ENCODE assay signal across 30 cellular contexts in genomic region chr9:126578029-126578428, GRCh38. TPM values are rescaled to one million over a fixed set of nuclear protein-coding genes. Genes with fewer than 3 reads are reported as not detected.
"Had no signal": no experiment of that assay in that cellular context is flagged by ENCODE, and none has a peak within 500 bp of the region (broad histone marks: within the 10 kb centered on the region; RNA-seq: fewer than 3 reads in every experiment).

No MANE protein-coding gene starts in this region.

- DNase-seq: naive thymus-derived CD4-positive, alpha-beta T cell; natural killer cell; nucleus accumbens; ovary; psoas muscle; right cardiac atrium; right lobe of liver; stimulated activated CD4-positive, alpha-beta T cell treated with anti-CD3 and anti-CD28 coated beads, Interleukin-15, amount 100 ng/mL, for 24 hours; stimulated activated CD4-positive, alpha-beta T cell treated with anti-CD3 and anti-CD28 coated beads, Interleukin-2, amount 100 ng/mL, for 24 hours; stimulated activated CD4-positive, alpha-beta T cell treated with anti-CD3 and anti-CD28 coated beads, Interleukin-2, amount 100 ng/mL, for 48 hours; stimulated activated CD4-positive, alpha-beta T cell treated with anti-CD3 and anti-CD28 coated beads, Interleukin-4, amount 100 ng/mL, for 24 hours; stimulated activated naive B cell treated with anti-CD40 and anti-IgM and Interleukin-4, amounts not matched to agents 10 μg/mL and 1 μg/mL and 100 μg/mL, for 72 hours; stimulated activated naive CD4-positive, alpha-beta T cell treated with Interleukin-2 at 50 U/mL for 16 hours; stomach; thyroid gland; trophoblast cell; uterus had no signal

- H3K4me1 ChIP-seq: neural progenitor cell, parathyroid adenoma, psoas muscle, right lobe of liver, tibial nerve, upper lobe of left lung, uterus had no signal

- H3K27me3 ChIP-seq: neural progenitor cell, ovary, right lobe of liver, thyroid gland, tibial nerve, upper lobe of left lung, uterus had no signal

- H2AFZ ChIP-seq: neural progenitor cell, parathyroid adenoma had no signal

- H3K27ac ChIP-seq: neural progenitor cell, neutrophil, ovary, parathyroid adenoma, psoas muscle, right lobe of liver, skin epidermis, stomach, thoracic aorta, thyroid gland, tibial nerve, upper lobe of left lung, uterus had no signal

- H3K79me2 ChIP-seq: parathyroid adenoma had no signal

- H3K4me3 ChIP-seq: neural progenitor cell, ovary, psoas muscle, right lobe of liver, skin epidermis, smooth muscle cell, stomach, thoracic aorta, thyroid gland, tibial nerve, upper lobe of left lung, uterus had no signal

- H3K9me3 ChIP-seq: neutrophil, ovary, psoas muscle, right lobe of liver, stomach, thoracic aorta, thyroid gland, upper lobe of left lung, uterus had no signal

- ATAC-seq: naive thymus-derived CD4-positive, alpha-beta T cell; psoas muscle; right cardiac atrium; stimulated activated effector memory CD8-positive, alpha-beta T cell treated with anti-CD3 and anti-CD28 coated beads, Interleukin-12 subunit alpha, Interleukin-12 subunit beta, amount 100 ng/mL, for 72 hours; stimulated activated naive B cell treated with anti-CD40 and anti-IgM and Interleukin-4, amounts not matched to agents 10 μg/mL and 1 μg/mL and 100 μg/mL, for 72 hours had no signal

- H3K36me3 ChIP-seq: neural progenitor cell, neutrophil, ovary, right lobe of liver, stomach, thoracic aorta, thyroid gland, tibial nerve, upper lobe of left lung, uterus had no signal

- H3K4me2 ChIP-seq: neural progenitor cell, smooth muscle cell had no signal

- H3K9ac ChIP-seq: neural progenitor cell, parathyroid adenoma had no signal

RNA-seq across cellular contexts. Expression of gene LMX1B, which starts 35.7 kb away (rescaled TPM):
- total RNA-seq: naive thymus-derived CD4-positive, alpha-beta T cell; natural killer cell; renal cortical epithelial cell; right lobe of liver; smooth muscle cell; stomach; temporal lobe; thoracic aorta; urinary bladder; uterus had no signal
- polyA plus RNA-seq: naive thymus-derived CD4-positive, alpha-beta T cell; neural cell; smooth muscle cell had no signal
